Comparison of ENCODE assay signal across 19 cellular contexts in genomic region chr13:33426131-33426530, GRCh38.
"Had no signal": no experiment of that assay in that cellular context is flagged by ENCODE, and none has a peak within 500 bp of the region (broad histone marks: within the 10 kb centered on the region; RNA-seq: fewer than 3 reads in every experiment).

No MANE protein-coding gene starts in this region.

- H3K4me3 ChIP-seq: heart left ventricle, psoas muscle, spleen, tibial artery, upper lobe of right lung, vagina had no signal

- DNase-seq: effector memory CD4-positive, alpha-beta T cell; heart left ventricle; hippocampal formation; left colon; left ventricle myocardium superior; naive thymus-derived CD8-positive, alpha-beta T cell; psoas muscle; retina; spleen; stimulated activated CD4-positive, alpha-beta T cell treated with anti-CD3 and anti-CD28 coated beads, Interleukin-15, amount 100 ng/mL, for 24 hours; stimulated activated CD4-positive, alpha-beta T cell treated with anti-CD3 and anti-CD28 coated beads, Interleukin-1b, Interleukin-23, amount 100 ng/mL, for 48 hours; stimulated activated CD4-positive, alpha-beta T cell treated with anti-CD3 and anti-CD28 coated beads, Interleukin-4, amount 100 ng/mL, for 24 hours; tibial artery; upper lobe of right lung had no signal

- H3K4me1 ChIP-seq: heart left ventricle, psoas muscle, spleen, tibial artery, upper lobe of right lung, vagina had no signal

- H3K9me3 ChIP-seq: neutrophil, psoas muscle, tibial artery, upper lobe of right lung, vagina had no signal

- H3K27me3 ChIP-seq: heart left ventricle, neutrophil, spleen, tibial artery, upper lobe of right lung, vagina had no signal

- ATAC-seq: esophagus mucosa; heart left ventricle; left colon; left ventricle myocardium superior; naive thymus-derived CD8-positive, alpha-beta T cell; psoas muscle; sciatic nerve; stimulated activated memory B cell treated with anti-CD40 and anti-IgM and Interleukin-4, amounts not matched to agents 10 μg/mL and 1 μg/mL and 100 μg/mL, for 72 hours; upper lobe of right lung had no signal

- H3K36me3 ChIP-seq: heart left ventricle, neutrophil, spleen, tibial artery, upper lobe of right lung, vagina had no signal

- H3K27ac ChIP-seq: heart left ventricle, neutrophil, psoas muscle, spleen, tibial artery, upper lobe of right lung, vagina had no signal
